Comparison of ENCODE assay signal across 8 cellular contexts in genomic region chr2:178482437-178482836, GRCh38. TPM values are rescaled to one million over a fixed set of nuclear protein-coding genes. Genes with fewer than 3 reads are reported as not detected.
DNase-seq lines count a peak whose midpoint lies in the region; ATAC-seq and TF ChIP-seq lines count a peak whose summit lies in the region.

No MANE protein-coding gene starts in this region.

- peaks cover 3 to 4% of the 10 kb centered on the region in 2 donors for H3K4me1 ChIP-seq in aorta (ENCODE audit: control insufficient read depth in 1 of 2, insufficient read depth in 2 of 2, low read length in 2 of 2)
- H3K4me1 ChIP-seq in ovary (ENCODE audit: insufficient read depth) = peaks cover 15% of the 10 kb centered on the region

- in situ Hi-C loops in GM13977 (cut with MboI; ENCODE audit: low pct_unique_long_range_greater_than_20kb, low sequenced_read_pairs, unreplicated experiment) = no loop called here

- no peaks in the 10 kb centered on the region for H3K9me3 ChIP-seq in aorta (ENCODE audit: control insufficient read depth, low read length)
- H3K9me3 ChIP-seq in ovary = no peaks in the 10 kb centered on the region

- H3K27me3 ChIP-seq in aorta (ENCODE audit: control insufficient read depth in 1 of 2, insufficient read depth in 2 of 2, low read length in 1 of 2) = no peaks in the 10 kb centered on the region
- H3K27me3 ChIP-seq in ovary = no peaks in the 10 kb centered on the region

- no peak overlapping the region for H3K27ac ChIP-seq in aorta (ENCODE audit: low read depth in 1 of 2, low read length in 2 of 2)
- no peak overlapping the region for H3K27ac ChIP-seq in ovary

- H3K4me3 ChIP-seq in aorta (ENCODE audit: low read length in 2 of 2) (no peak overlapping the region), ovary (no peak overlapping the region)

- no peak for TF ChIP-seq EP300 in ovary (IDR thresholded peaks at IDR 0.05)

- WGBS in aorta, 2 donors = 85 to 89% methylated on average over 4 of the region's 4 CpGs
- WGBS in ovary, 3 donors = 91 to 93% (median 93%) methylated on average over 4 of the region's 4 CpGs

- peaks cover 5% of the 10 kb centered on the region for H3K9me3 Mint-ChIP-seq in mesothelial cell of epicardium

- peak; percentile 61 for DNase-seq in GM13977 (ENCODE audit: low spot score)
- DNase-seq in NCI-H2227 treated with DMSO at 0.1 percent for 48 hours (lab: John Stamatoyannopoulos, UW) = peak; percentile 37
- no peak for DNase-seq in mesothelial cell of epicardium (ENCODE audit: low spot score in 2 of 2, unreplicated experiment in 2 of 2)
- no peak for DNase-seq in aorta
- DNase-seq in ovary = no peak
- no peak for DNase-seq in dedifferentiated amniotic fluid mesenchymal stem cell (ENCODE audit: extremely low spot score)

- no peak overlapping the region for H3K27ac Mint-ChIP-seq in mesothelial cell of epicardium

- TF ChIP-seq CTCF in GM13977 (IDR thresholded peaks at IDR 0.05; ENCODE audit: extremely low read depth, insufficient read depth, missing control alignments) (no peak), mesothelial cell of epicardium (IDR thresholded peaks at IDR 0.05; ENCODE audit: unreplicated experiment) (no peak), ovary (IDR thresholded peaks at IDR 0.05) (no peak)

- peak overlapping the region; percentile 94 for H3K4me3 Mint-ChIP-seq in mesothelial cell of epicardium

- TF ChIP-seq POLR2A in ovary (IDR thresholded peaks at IDR 0.05) = no peak

- H3K4me1 Mint-ChIP-seq in mesothelial cell of epicardium = peaks cover 45% of the 10 kb centered on the region

- H3K36me3 ChIP-seq in aorta (ENCODE audit: control insufficient read depth in 1 of 2, insufficient read depth in 2 of 2, low read length in 1 of 2) = no peaks in the 10 kb centered on the region
- no peaks in the 10 kb centered on the region for H3K36me3 ChIP-seq in ovary

- ATAC-seq in GM21786 (IDR thresholded peaks at IDR 0.05; ENCODE audit: unreplicated experiment) (peak; percentile 36), HG02588 (IDR thresholded peaks at IDR 0.05; ENCODE audit: unreplicated experiment) (no peak), aorta (ENCODE audit: low FRiP score) (no peak)

- no peaks in the 10 kb centered on the region for H3K27me3 Mint-ChIP-seq in mesothelial cell of epicardium (ENCODE audit: low read depth)

- intact Hi-C loops in aorta (cut with DNase I) = loop anchor here in 1 of 2 donors (5.0 kb wide), 1 partner anchor 40 kb away; no protein-coding TSS in a partner anchor
- intact Hi-C loops in ovary (cut with DNase I) = no loop called here

- peaks cover 14% of the 10 kb centered on the region for H3K36me3 Mint-ChIP-seq in mesothelial cell of epicardium

RNA-seq across cellular contexts. Expression of gene PLEKHA3, which starts 2.2 kb away (rescaled TPM):
- total RNA-seq in mesothelial cell of epicardium = 27.3 to 28.9 TPM (median 28.0 TPM) in 3 replicates
- total RNA-seq in aorta = 10 to 100 TPM; 41.2 to 43.9 TPM
- 1 to 10 TPM; 3.1 to 3.9 TPM for polyA plus RNA-seq in aorta
- 10 to 100 TPM in 6 of 7 donors, 1 to 10 TPM in 1; 8.6 to 40.6 (median 33.1) TPM for total RNA-seq in ovary
- polyA plus RNA-seq in ovary = 10 to 100 TPM in 1 of 2 donors, 1 to 10 TPM in 1; 4.4 to 24.6 TPM

RNA-seq across cellular contexts. Expression of gene FKBP7, which starts 4.0 kb away (rescaled TPM):
- total RNA-seq in mesothelial cell of epicardium (48.1 to 52.9 TPM (median 49.7 TPM) in 3 replicates), aorta (10 to 100 TPM; 23.6 to 28.0 TPM), ovary (10 to 100 TPM; 31.6 to 69.4 (median 43.3) TPM)
- polyA plus RNA-seq in aorta (10 to 100 TPM; 12.8 to 41.5 TPM), ovary (10 to 100 TPM; 57.4 to 79.2 TPM)

RNA-seq across cellular contexts. Expression of gene PJVK, which starts 31.3 kb away (rescaled TPM):
- total RNA-seq in mesothelial cell of epicardium (12.1 to 13.8 TPM (median 12.2 TPM) in 3 replicates), aorta (1 to 10 TPM; 2.2 to 8.4 TPM), ovary (1 to 10 TPM; 2.6 to 7.3 (median 6.0) TPM)
- polyA plus RNA-seq in aorta (10 to 100 TPM in 1 of 2 donors, under 1 TPM in 1; 0.75 to 10.6 TPM), ovary (1 to 10 TPM; 5.1 to 5.6 TPM)

RNA-seq across cellular contexts. Expression of gene PRKRA, which starts 31.5 kb away (rescaled TPM):
- total RNA-seq in mesothelial cell of epicardium = 67.2 to 70.7 TPM (median 70.3 TPM) in 3 replicates
- total RNA-seq in aorta = 10 to 100 TPM; 55.6 to 69.9 TPM
- 10 to 100 TPM; 43.1 to 56.1 TPM for polyA plus RNA-seq in aorta
- total RNA-seq in ovary = 10 to 100 TPM; 39.6 to 57.8 (median 50.7) TPM
- polyA plus RNA-seq in ovary = 10 to 100 TPM; 34.2 to 56.7 TPM

Comparison
In these comparisons a context has a peak if more than half of its experiments do, and no peak if none do; other contexts are left out.
1. DNase-seq: peak in GM13977 (single experiment) and NCI-H2227 treated with DMSO at 0.1 percent for 48 hours (single experiment); none in mesothelial cell of epicardium (0 of 2), aorta (0 of 2), ovary (0 of 5) and dedifferentiated amniotic fluid mesenchymal stem cell (single experiment).